In genomic region chr13:46182491-46182877, GRCh38 we compare ENCODE assay signal across 9 cellular contexts. TPM values are rescaled to one million over a fixed set of nuclear protein-coding genes. Genes with fewer than 3 reads are reported as not detected.
A peak's percentile ranks its signal among the peaks of the same experiment; 100 is the strongest.
DNase-seq lines count a peak whose midpoint lies in the region; ATAC-seq and TF ChIP-seq lines count a peak whose summit lies in the region.
"Had no signal": no experiment of that assay in that cellular context is flagged by ENCODE, and none has a peak within 500 bp of the region (broad histone marks: within the 10 kb centered on the region; RNA-seq: fewer than 3 reads in every experiment).

No MANE protein-coding gene starts in this region.

- H3K4ac ChIP-seq in trophoblast cell (ENCODE audit: low read depth, low read length) = no peak overlapping the region

- no peak for TF ChIP-seq EP300 in suprapubic skin (IDR thresholded peaks at IDR 0.05)

- ATAC-seq in GM23338 (no peak), T-cell (replicated peaks in 1 of 4) (peak in 1 of 4 experiments; percentile 1), HG03039 (IDR thresholded peaks at IDR 0.05; ENCODE audit: unreplicated experiment) (no peak)

- no peak for TF ChIP-seq CTCF in GM23338 (conservative IDR thresholded peaks at IDR 0.05; ENCODE audit: low read depth in 2 of 2)
- TF ChIP-seq CTCF in suprapubic skin (IDR thresholded peaks at IDR 0.05) = no peak

- H3K4me1 Mint-ChIP-seq in GM23338 = peaks cover 13% of the 10 kb centered on the region; the same call in 2 of the 3 replicates
- H3K4me1 Mint-ChIP-seq in T-cell = peaks cover 55 to 65% (median 62%) of the 10 kb centered on the region in 3 donors

- no peak overlapping the region for H3K23ac ChIP-seq in trophoblast cell (ENCODE audit: low read length)

- H3K27me3 ChIP-seq in GM23338 (ENCODE audit: insufficient read depth) (no peaks in the 10 kb centered on the region), trophoblast cell (ENCODE audit: insufficient read depth, low read length) (no peaks in the 10 kb centered on the region), suprapubic skin (no peaks in the 10 kb centered on the region)

- no peaks in the 10 kb centered on the region for H3F3A ChIP-seq in GM23338 (replicated peaks; ENCODE audit: low read depth)

- H3K4me3 ChIP-seq in GM23338 (no peak overlapping the region), trophoblast cell (ENCODE audit: low read depth, low read length) (no peak overlapping the region), suprapubic skin (no peak overlapping the region)

- H3K27ac ChIP-seq in GM23338 (ENCODE audit: low read depth) (no peak overlapping the region), trophoblast cell (ENCODE audit: low read depth, low read length) (peak overlapping the region; percentile 82), suprapubic skin (no peak overlapping the region)

- no peaks in the 10 kb centered on the region for H3K79me2 ChIP-seq in GM23338 (replicated peaks; ENCODE audit: insufficient read depth)
- H3K79me2 ChIP-seq in trophoblast cell (ENCODE audit: control insufficient read depth, insufficient read depth, low read length, poor library complexity) = peaks cover 4% of the 10 kb centered on the region

- no peak overlapping the region for H4K12ac ChIP-seq in trophoblast cell (ENCODE audit: low read depth, low read length)

- no peaks in the 10 kb centered on the region for H4K20me1 ChIP-seq in GM23338 (replicated peaks; ENCODE audit: insufficient read depth)

- no CpG with 5 or more reads among the region's 2 CpGs for WGBS in trophoblast cell (ENCODE audit: extremely low coverage, insufficient coverage, insufficient read length)
- 35% methylated on average over 2 of the region's 2 CpGs for WGBS in suprapubic skin

- H3K4me2 ChIP-seq in GM23338 (no peak overlapping the region), trophoblast cell (ENCODE audit: low read length) (peak overlapping the region; percentile 30)

- no peak overlapping the region for H3K9ac ChIP-seq in trophoblast cell (ENCODE audit: low read length)

- H3K9me3 ChIP-seq in trophoblast cell (ENCODE audit: insufficient read depth, low read depth, low read length) = no peaks in the 10 kb centered on the region
- H3K9me3 ChIP-seq in suprapubic skin = no peaks in the 10 kb centered on the region

- peak; percentile 30 for DNase-seq in NCI-H2029 treated with DMSO at 0.1 percent for 48 hours (lab: John Stamatoyannopoulos, UW)
- no peak for DNase-seq in NCI-H2029 (lab: John Stamatoyannopoulos, UW)
- no peak for DNase-seq in GM23338 (ENCODE audit: low spot score)
- no peak for DNase-seq in T-cell
- no peak for DNase-seq in trophoblast cell
- DNase-seq in AML-193 (lab: John Stamatoyannopoulos, UW) = no peak
- no peak for DNase-seq in suprapubic skin (ENCODE audit: low spot score in 2 of 2)

- H3K4me3 Mint-ChIP-seq in GM23338 = no peak overlapping the region
- H3K4me3 Mint-ChIP-seq in T-cell = peak overlapping the region; percentile 90 to 99 (median 94)

- H3K4me1 ChIP-seq in GM23338 (ENCODE audit: insufficient read depth) (peaks cover 14% of the 10 kb centered on the region), trophoblast cell (ENCODE audit: control insufficient read depth in 1 of 2, insufficient read depth in 2 of 2, low read length in 2 of 2) (peaks cover 3 to 15% of the 10 kb centered on the region in 2 experiments), suprapubic skin (no peaks in the 10 kb centered on the region)

- H2BK5ac ChIP-seq in trophoblast cell (ENCODE audit: low read depth, low read length, poor library complexity) = peak overlapping the region; percentile 78

- no peak overlapping the region for H2AK5ac ChIP-seq in trophoblast cell (ENCODE audit: low read length)

- H3K18ac ChIP-seq in trophoblast cell (ENCODE audit: low read length) = no peak overlapping the region

- no peaks in the 10 kb centered on the region for H3K9me2 ChIP-seq in GM23338 (ENCODE audit: insufficient read depth)

- CTCF ChIA-PET in T-cell (lab: Charles Lee) = interaction anchor here (0.6 to 6.6 kb wide), 10 partner anchors 10 to 507 kb away, joined by 3 to 54 read pairs (median 6); no protein-coding TSS in a partner anchor

- H3K36me3 Mint-ChIP-seq in GM23338 (ENCODE audit: low read depth) (no peaks in the 10 kb centered on the region), T-cell (peaks cover 7% of the 10 kb centered on the region)

- H2BK120ac ChIP-seq in trophoblast cell (ENCODE audit: insufficient read depth, low read length, poor library complexity) = peak overlapping the region; percentile 36

- no peak overlapping the region for H4K8ac ChIP-seq in trophoblast cell (ENCODE audit: low read depth, low read length)

- H3K36me3 ChIP-seq in GM23338 (ENCODE audit: insufficient read depth) (no peaks in the 10 kb centered on the region), trophoblast cell (ENCODE audit: control insufficient read depth in 1 of 2, insufficient read depth in 2 of 2, low read length in 2 of 2) (peaks cover 0 to under 1% of the 10 kb centered on the region in 2 experiments), suprapubic skin (no peaks in the 10 kb centered on the region)

- H3K14ac ChIP-seq in trophoblast cell (ENCODE audit: low read length) = no peak overlapping the region

- no peak overlapping the region for H2BK12ac ChIP-seq in trophoblast cell (ENCODE audit: low read length)

- H2AFZ ChIP-seq in GM23338 = peak overlapping the region; percentile 47; the same call in 1 of the 2 replicates
- no peak overlapping the region for H2AFZ ChIP-seq in trophoblast cell (ENCODE audit: insufficient read depth, low read length, poor library complexity)

- TF ChIP-seq POLR2A in suprapubic skin (IDR thresholded peaks at IDR 0.05) = no peak

- H3K79me1 ChIP-seq in trophoblast cell (ENCODE audit: low read length) = peaks cover 7% of the 10 kb centered on the region

- H4K91ac ChIP-seq in trophoblast cell (ENCODE audit: low read depth, low read length) = no peak overlapping the region

- H3K27me3 Mint-ChIP-seq in GM23338 (ENCODE audit: insufficient read depth, low read depth, poor library complexity) (peaks cover 9% of the 10 kb centered on the region), T-cell (no peaks in the 10 kb centered on the region)

- POLR2A ChIA-PET in T-cell (lab: Charles Lee) = interaction anchor here (0.6 to 2.8 kb wide), 6 partner anchors 8 to 39 kb away, joined by 3 to 26 read pairs (median 10); no protein-coding TSS in a partner anchor

- H3K9me3 Mint-ChIP-seq in GM23338 = no peaks in the 10 kb centered on the region
- no peaks in the 10 kb centered on the region for H3K9me3 Mint-ChIP-seq in T-cell

- H3K27ac Mint-ChIP-seq in GM23338 (peak overlapping the region; percentile 64), T-cell (peak overlapping the region; percentile 86 to 93)

TF ChIP-seq in GM23338, 12 proteins besides CTCF, POLR2A, EP300 and RAD21:
- TF ChIP-seq POLR2AphosphoS5 (IDR thresholded peaks at IDR 0.05; ENCODE audit: low read depth) (no peak), STAT1 (IDR thresholded peaks at IDR 0.05; ENCODE audit: unreplicated experiment) (no peak), ZNF114 (CRISPR knock-in tag; IDR thresholded peaks at IDR 0.05) (no peak), JUNB (IDR thresholded peaks at IDR 0.05; ENCODE audit: unreplicated experiment) (no peak), NANOG (IDR thresholded peaks at IDR 0.05; ENCODE audit: borderline replicate concordance) (no peak), ZNF331 (CRISPR knock-in tag; IDR thresholded peaks at IDR 0.05; ENCODE audit: low read depth) (no peak), EZH2 (IDR thresholded peaks at IDR 0.05; ENCODE audit: low read depth, unreplicated experiment) (no peak), REST (IDR thresholded peaks at IDR 0.05; ENCODE audit: unreplicated experiment) (no peak), CREB1 (CRISPR knock-in tag; IDR thresholded peaks at IDR 0.05; ENCODE audit: low read depth) (no peak)

RNA-seq across cellular contexts. Expression of gene LCP1, which starts 0.5 kb away (rescaled TPM):
- 3.4 and 6.6 TPM in 2 replicates for total RNA-seq in GM23338 (2014; rRNA removed; shearing (Covaris generic))
- 1.9 and 2.7 TPM in 2 replicates for polyA plus RNA-seq in GM23338 (2016; fragmentation: Nextera tagmentation; extraction: Ambion mirVana)
- 100 to 1,000 TPM; 338 to 574 (median 413) TPM for total RNA-seq in T-cell
- polyA plus RNA-seq in trophoblast cell (2013) = 398 and 413 TPM in 2 replicates
- 10 to 100 TPM; 16.1 to 50.2 (median 27.4) TPM for total RNA-seq in suprapubic skin
- total RNA-seq: HT-29 had no signal

RNA-seq across cellular contexts. Expression of gene LRRC63, which starts 29.2 kb away (rescaled TPM):
- not detected in 2 replicates for total RNA-seq in GM23338 (2014; rRNA removed; shearing (Covaris generic))
- not detected in 2 replicates for polyA plus RNA-seq in GM23338 (2016; fragmentation: Nextera tagmentation; extraction: Ambion mirVana)
- total RNA-seq in T-cell (under 1 TPM; 0.43 to 0.82 (median 0.54) TPM), suprapubic skin (not detected)
- 0.19 and 0.24 TPM in 2 replicates for polyA plus RNA-seq in trophoblast cell (2013)
- total RNA-seq: HT-29 had no signal

Comparison
In these comparisons a context has a peak if more than half of its experiments do, and no peak if none do; other contexts are left out.
1. RNA of gene LCP1, which starts 0.5 kb away (total RNA-seq): 338 to 574 TPM in T-cell; 16.1 to 50.2 TPM in suprapubic skin and 3.4 to 6.6 TPM in GM23338; every median in the first group is over 4 times any median in the second.